1 cellular context compared by ENCODE assay signal in the genomic region with DNA sequence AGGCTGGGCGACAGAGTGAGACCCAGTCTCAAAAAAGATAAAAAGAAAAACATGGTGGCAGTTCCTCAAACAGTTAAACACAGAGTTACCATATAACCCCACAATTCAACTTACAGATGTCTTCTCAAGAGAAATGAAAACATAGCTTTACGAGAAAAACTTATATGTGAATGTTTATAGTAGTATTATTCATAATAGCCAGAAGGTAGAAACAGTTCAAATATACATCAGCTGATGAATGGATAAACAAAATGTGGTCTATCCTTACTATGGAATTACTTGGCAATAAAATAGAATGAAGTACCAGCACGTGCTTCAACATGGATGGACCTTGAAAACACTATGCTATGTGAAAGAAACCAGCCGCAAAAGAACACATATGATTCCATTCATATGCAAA.
TF ChIP-seq lines count a peak whose summit lies in the region.

No MANE protein-coding gene starts in this region.

TF ChIP-seq in HCT116, 20 proteins besides CTCF, POLR2A, EP300 and RAD21:
- TF ChIP-seq, protein P1, sequence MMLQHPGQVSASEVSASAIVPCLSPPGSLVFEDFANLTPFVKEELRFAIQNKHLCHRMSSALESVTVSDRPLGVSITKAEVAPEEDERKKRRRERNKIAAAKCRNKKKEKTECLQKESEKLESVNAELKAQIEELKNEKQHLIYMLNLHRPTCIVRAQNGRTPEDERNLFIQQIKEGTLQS (IDR thresholded peaks at IDR 0.05), result no peak
- TF ChIP-seq TCF7L2 (IDR thresholded peaks at IDR 0.05; ENCODE audit: borderline replicate concordance, extremely low read depth, insufficient read depth, insufficient read length), result no peak
- TF ChIP-seq SP1 (IDR thresholded peaks at IDR 0.05; ENCODE audit: low read depth), result no peak
- no peak for TF ChIP-seq JUND (IDR thresholded peaks at IDR 0.05)
- no peak for TF ChIP-seq SRF (IDR thresholded peaks at IDR 0.05; ENCODE audit: low read depth)
- TF ChIP-seq EZH2phosphoT487 (IDR thresholded peaks at IDR 0.05; ENCODE audit: borderline replicate concordance), result no peak
- TF ChIP-seq ZBTB33 (IDR thresholded peaks at IDR 0.05; ENCODE audit: extremely low read depth, insufficient replicate concordance, low read length), result no peak
- no peak for TF ChIP-seq POLR2AphosphoS5 (IDR thresholded peaks at IDR 0.05; ENCODE audit: low read depth, low read length)
- no peak for TF ChIP-seq ZNF274 (IDR thresholded peaks at IDR 0.05; ENCODE audit: low read depth, low read length)
- TF ChIP-seq SIN3A (IDR thresholded peaks at IDR 0.05; ENCODE audit: low read depth), result no peak
- TF ChIP-seq MAX (IDR thresholded peaks at IDR 0.05), result no peak
- no peak for TF ChIP-seq ELF1 (IDR thresholded peaks at IDR 0.05; ENCODE audit: borderline replicate concordance, low read depth)
- TF ChIP-seq REST (IDR thresholded peaks at IDR 0.05; ENCODE audit: low read depth), result no peak
- TF ChIP-seq EZH2 (IDR thresholded peaks at IDR 0.05), result no peak
